9 cellular contexts compared by ENCODE assay signal in the genomic region with DNA sequence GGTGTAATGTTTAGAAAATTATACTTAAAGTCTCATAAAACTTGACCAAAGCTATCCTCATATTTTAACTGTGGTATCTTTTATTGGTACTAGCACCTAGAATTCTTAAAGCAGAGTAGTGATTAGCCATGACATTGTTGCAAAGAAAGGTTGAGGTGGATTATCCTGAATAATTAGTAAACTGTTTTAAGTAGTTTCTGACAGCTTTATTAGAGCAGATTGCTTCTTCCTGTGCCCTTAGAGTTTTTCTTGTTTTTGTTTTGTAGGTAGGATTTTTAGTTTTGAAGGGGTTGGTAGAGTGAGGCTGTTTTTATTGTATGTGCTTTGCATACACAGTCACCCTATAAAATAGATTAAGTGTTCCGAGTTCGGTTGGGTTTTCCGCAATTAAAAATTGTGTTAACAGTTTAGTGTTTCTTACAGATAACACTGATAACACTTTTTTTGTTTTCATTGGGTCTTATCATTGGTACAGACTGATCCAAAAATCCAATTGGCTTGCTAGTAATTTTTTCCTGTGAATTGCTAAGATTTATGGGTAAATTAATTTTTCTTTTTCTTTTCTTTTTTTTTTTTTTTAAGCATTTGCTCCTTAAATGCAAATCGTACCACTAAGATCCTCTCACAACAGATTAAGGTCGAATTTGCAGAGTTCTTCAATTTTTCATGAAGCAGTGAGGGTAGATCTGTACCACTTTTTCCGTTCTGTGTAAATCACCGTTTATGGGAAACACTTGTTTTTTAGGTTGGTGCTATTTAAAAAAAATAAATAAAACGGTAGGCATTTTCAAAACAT. TPM values are rescaled to one million over a fixed set of nuclear protein-coding genes. Genes with fewer than 3 reads are reported as not detected.
DNase-seq lines count a peak whose midpoint lies in the region; ATAC-seq and TF ChIP-seq lines count a peak whose summit lies in the region.
"Had no signal": no experiment of that assay in that cellular context is flagged by ENCODE, and none has a peak within 500 bp of the region (broad histone marks: within the 10 kb centered on the region; RNA-seq: fewer than 3 reads in every experiment).

No MANE protein-coding gene starts in this region.

- no peak for DNase-seq in activated T-cell treated with anti-CD3 and anti-CD28 coated beads, Interleukin-2, amount 50 U/mL, for 72 hours
- DNase-seq in activated T-cell treated with anti-CD3 and anti-CD28 coated beads for 4 hours (no peak), ascending aorta (ENCODE audit: low spot score in 2 of 2) (no peak), lower lobe of right lung (no peak), type B pancreatic cell (ENCODE audit: extremely low spot score, unreplicated experiment) (no peak), middle frontal gyrus (ENCODE audit: extremely low spot score, low spot score) (no peak), NOMO-1 treated with dmso at 0.1 percent for 144 hours (lab: John Stamatoyannopoulos, UW; ENCODE audit: unreplicated experiment) (no peak)
- DNase-seq: posterior cingulate gyrus had no signal

- no peaks in the 10 kb centered on the region for H3K27me3 Mint-ChIP-seq in activated T-cell treated with anti-CD3 and anti-CD28 coated beads, Interleukin-2, amount 50 U/mL, for 72 hours (ENCODE audit: low read depth)
- H3K27me3 Mint-ChIP-seq in type B pancreatic cell = peaks cover 4% of the 10 kb centered on the region

- H3K27ac Mint-ChIP-seq in activated T-cell treated with anti-CD3 and anti-CD28 coated beads, Interleukin-2, amount 50 U/mL, for 72 hours = peak overlapping the region; percentile 96
- H3K27ac Mint-ChIP-seq in type B pancreatic cell = peak overlapping the region; percentile 37

- H3K4me1 ChIP-seq in ascending aorta (peaks cover 4 to 20% of the 10 kb centered on the region in 2 donors), lower lobe of right lung (peaks cover 59% of the 10 kb centered on the region)

- peaks cover 30 to 63% of the 10 kb centered on the region in 2 donors for H3K36me3 Mint-ChIP-seq in activated T-cell treated with anti-CD3 and anti-CD28 coated beads, Interleukin-2, amount 50 U/mL, for 72 hours (ENCODE audit: insufficient read depth in 2 of 2)
- peaks cover 40% of the 10 kb centered on the region for H3K36me3 Mint-ChIP-seq in type B pancreatic cell

- H3K9me3 Mint-ChIP-seq in activated T-cell treated with anti-CD3 and anti-CD28 coated beads, Interleukin-2, amount 50 U/mL, for 72 hours = no peaks in the 10 kb centered on the region
- no peaks in the 10 kb centered on the region for H3K9me3 Mint-ChIP-seq in type B pancreatic cell

- H3K9me3 ChIP-seq in ascending aorta (no peaks in the 10 kb centered on the region), lower lobe of right lung (no peaks in the 10 kb centered on the region)

- H3K4me3 Mint-ChIP-seq in activated T-cell treated with anti-CD3 and anti-CD28 coated beads, Interleukin-2, amount 50 U/mL, for 72 hours = peak overlapping the region; percentile 97 to 99
- H3K4me3 Mint-ChIP-seq in type B pancreatic cell = peak overlapping the region; percentile 100

- H3K36me3 ChIP-seq in ascending aorta = peaks cover 15 to 16% of the 10 kb centered on the region in 2 donors
- H3K36me3 ChIP-seq in lower lobe of right lung = peaks cover 24% of the 10 kb centered on the region

- H3K4me1 Mint-ChIP-seq in activated T-cell treated with anti-CD3 and anti-CD28 coated beads, Interleukin-2, amount 50 U/mL, for 72 hours (ENCODE audit: low read depth) = peaks cover 74% of the 10 kb centered on the region
- peaks cover 35% of the 10 kb centered on the region for H3K4me1 Mint-ChIP-seq in type B pancreatic cell (ENCODE audit: unreplicated experiment)

- H3K27me3 ChIP-seq in ascending aorta (no peaks in the 10 kb centered on the region), lower lobe of right lung (ENCODE audit: low read depth) (no peaks in the 10 kb centered on the region)

- H3K4me3 ChIP-seq in ascending aorta (peak overlapping the region; percentile 94 to 98), lower lobe of right lung (peak overlapping the region; percentile 85)

- H3K27ac ChIP-seq in ascending aorta (peak overlapping the region in 1 of 2 donors; percentile 50), lower lobe of right lung (no peak overlapping the region)

- ATAC-seq in activated T-cell treated with anti-CD3 and anti-CD28 coated beads, Interleukin-2, amount 50 U/mL, for 72 hours (replicated peaks in 1 of 2) = no peak
- ATAC-seq in lower lobe of right lung (no peak), GM19023 (IDR thresholded peaks at IDR 0.05; ENCODE audit: unreplicated experiment) (no peak)

- TF ChIP-seq CTCF in ascending aorta (IDR thresholded peaks at IDR 0.05) = no peak
- no peak for TF ChIP-seq CTCF in lower lobe of right lung (IDR thresholded peaks at IDR 0.05)
- TF ChIP-seq CTCF in type B pancreatic cell (conservative IDR thresholded peaks at IDR 0.05) = no peak

- intact Hi-C loops in ascending aorta (cut with DNase I) = loop anchor here (5.0 kb wide), 2 partner anchors 483 to 573 kb away; no protein-coding TSS in a partner anchor
- intact Hi-C loops in lower lobe of right lung (cut with DNase I) = no loop called here

RNA-seq across cellular contexts. Expression of a gene that starts 2.1 kb away (rescaled TPM):
- total RNA-seq in activated T-cell treated with anti-CD3 and anti-CD28 coated beads, Interleukin-2, amount 50 U/mL, for 72 hours = 1 to 10 TPM; 1.9 to 2.7 TPM
- 0.32 TPM for total RNA-seq in ascending aorta
- 2.6 TPM for total RNA-seq in lower lobe of right lung
- total RNA-seq in type B pancreatic cell (ENCODE audit: low replicate concordance) = 6.2 and 6.9 TPM in 2 replicates

RNA-seq across cellular contexts. Expression of a gene that starts 3.0 kb away (rescaled TPM):
- 100 to 1,000 TPM; 139 to 150 TPM for total RNA-seq in activated T-cell treated with anti-CD3 and anti-CD28 coated beads, Interleukin-2, amount 50 U/mL, for 72 hours
- total RNA-seq in ascending aorta (12.6 TPM), lower lobe of right lung (117 TPM), type B pancreatic cell (ENCODE audit: low replicate concordance) (108 and 199 TPM in 2 replicates)
